Comparison of ENCODE assay signal across 11 cellular contexts in genomic region chr21:29155118-29155932, GRCh38. TPM values are rescaled to one million over a fixed set of nuclear protein-coding genes. Genes with fewer than 3 reads are reported as not detected.
DNase-seq lines count a peak whose midpoint lies in the region; ATAC-seq, FAIRE-seq and TF ChIP-seq lines count a peak whose summit lies in the region.
"Had no signal": no experiment of that assay in that cellular context is flagged by ENCODE, and none has a peak within 500 bp of the region (broad histone marks: within the 10 kb centered on the region; RNA-seq: fewer than 3 reads in every experiment).

No MANE protein-coding gene starts in this region.

- peaks cover 11% of the 10 kb centered on the region for H3K27me3 Mint-ChIP-seq in WTC11 (ENCODE audit: low read depth)

- no peak overlapping the region for H3K4me3 ChIP-seq in pancreas

- H3K9me3 Mint-ChIP-seq in WTC11: no peaks in the 10 kb centered on the region

- 0 out of 2 replicates have a peak, but pooled peaks cover 3% of the 10 kb centered on the region for H3K4me1 Mint-ChIP-seq in WTC11

- DNase-seq in Ammon's horn (ENCODE audit: low spot score): peak; percentile 23
- peak; percentile 25 for DNase-seq in WTC11 (ENCODE audit: low spot score)
- DNase-seq in cardiac septum (ENCODE audit: low spot score): peak; percentile 86
- peak in 1 of 6 donors; percentile 27 for DNase-seq in pancreas
- DNase-seq in activated CD4-positive, alpha-beta T cell treated with anti-CD3 and anti-CD28 coated beads for 4 hours: no peak
- no peak for DNase-seq in DMS79 (lab: John Stamatoyannopoulos, UW)
- no peak for DNase-seq in NOMO-1 treated with dmso at 0.1 percent for 144 hours (lab: John Stamatoyannopoulos, UW; ENCODE audit: unreplicated experiment)
- DNase-seq: erythroblast, T-helper 1 cell had no signal

- POLR2A ChIA-PET in WTC11 (lab: Charles Lee): interaction anchor here (0.5 kb wide), 1 partner anchor 136 kb away, joined by 3 read pairs; the partner anchor contains the start of gene RWDD2B

- 76% methylated on average over 25 of the region's 25 CpGs for WGBS in pancreas, 2 donors

- CTCF ChIA-PET in WTC11 (lab: Charles Lee): interaction anchor here (0.7 to 1.8 kb wide), 6 partner anchors 9 to 729 kb away, joined by 3 to 9 read pairs (median 4); no protein-coding TSS in a partner anchor

- peak overlapping the region; percentile 48 for H3K4me3 Mint-ChIP-seq in WTC11

- H3K36me3 Mint-ChIP-seq in WTC11: no peaks in the 10 kb centered on the region

- H3K27me3 ChIP-seq in pancreas: no peaks in the 10 kb centered on the region

- peak; percentile 9 for FAIRE-seq in pancreas (lab: Jason Lieb, UNC)
- FAIRE-seq: D721Med had no signal

- no peak overlapping the region for H3K27ac Mint-ChIP-seq in WTC11

- no peaks in the 10 kb centered on the region for H3K36me3 ChIP-seq in pancreas

- no peak overlapping the region for H3K27ac ChIP-seq in pancreas

- ATAC-seq in WTC11: peak; percentile 98
- ATAC-seq in pancreas: peak in 3 of 4 donors; percentile 50 to 61 (median 57)
- no peak for ATAC-seq in GM18870 (IDR thresholded peaks at IDR 0.05; ENCODE audit: unreplicated experiment)

- TF ChIP-seq CTCF in WTC11 (IDR thresholded peaks at IDR 0.05): no peak
- no peak for TF ChIP-seq CTCF in pancreas (IDR thresholded peaks at IDR 0.05)

- H3K9me3 ChIP-seq in pancreas: no peaks in the 10 kb centered on the region

- intact Hi-C loops in cardiac septum (cut with DNase I): no loop called here
- intact Hi-C loops in pancreas (cut with DNase I): no loop called here

- no peaks in the 10 kb centered on the region for H3K4me1 ChIP-seq in pancreas

TF ChIP-seq in WTC11, 78 proteins besides CTCF, POLR2A, EP300 and RAD21:
- TF ChIP-seq ZNF121 (CRISPR knock-in tag; IDR thresholded peaks at IDR 0.05) (no peak), ZNF423 (CRISPR knock-in tag; IDR thresholded peaks at IDR 0.05) (no peak), AR (CRISPR knock-in tag; IDR thresholded peaks at IDR 0.05) (no peak), HMGA2 (CRISPR knock-in tag; IDR thresholded peaks at IDR 0.05) (no peak), PRRX2 (CRISPR knock-in tag; IDR thresholded peaks at IDR 0.05) (no peak), CDX4 (CRISPR knock-in tag; IDR thresholded peaks at IDR 0.05; ENCODE audit: borderline replicate concordance) (no peak), ZNF425 (CRISPR knock-in tag; conservative IDR thresholded peaks at IDR 0.05) (no peak), FOXK1 (CRISPR knock-in tag; IDR thresholded peaks at IDR 0.05) (no peak), TCF7 (CRISPR knock-in tag; IDR thresholded peaks at IDR 0.05; ENCODE audit: low read depth) (no peak), SMAD3 (CRISPR knock-in tag; IDR thresholded peaks at IDR 0.05; ENCODE audit: borderline replicate concordance) (no peak)

RNA-seq across cellular contexts. Expression of gene MAP3K7CL, which starts 24.9 kb away (rescaled TPM):
- total RNA-seq in WTC11 (2021): 0.15 to 0.37 TPM in 2 of 3 replicates, not detected in the other
- 85.8 TPM for total RNA-seq in cardiac septum
- 1 to 10 TPM; 2.0 to 4.3 (median 2.8) TPM for total RNA-seq in pancreas
- 1 to 10 TPM; 4.0 to 7.3 TPM for polyA plus RNA-seq in pancreas

Comparison
In these comparisons a context has a peak if more than half of its experiments do, and no peak if none do; other contexts are left out.
1. DNase-seq: peak in Ammon's horn (single experiment), WTC11 (single experiment) and cardiac septum (single experiment); none in activated CD4-positive, alpha-beta T cell treated with anti-CD3 and anti-CD28 coated beads for 4 hours (0 of 2), DMS79 (single experiment) and NOMO-1 treated with dmso at 0.1 percent for 144 hours (single experiment).
2. RNA of gene MAP3K7CL, which starts 24.9 kb away (total RNA-seq): 85.8 TPM in cardiac septum (single experiment); 2.0 to 4.3 TPM in pancreas and 0.15 to 0.37 TPM in WTC11; every median in the first group is over 10 times any median in the second.